In the genomic region with DNA sequence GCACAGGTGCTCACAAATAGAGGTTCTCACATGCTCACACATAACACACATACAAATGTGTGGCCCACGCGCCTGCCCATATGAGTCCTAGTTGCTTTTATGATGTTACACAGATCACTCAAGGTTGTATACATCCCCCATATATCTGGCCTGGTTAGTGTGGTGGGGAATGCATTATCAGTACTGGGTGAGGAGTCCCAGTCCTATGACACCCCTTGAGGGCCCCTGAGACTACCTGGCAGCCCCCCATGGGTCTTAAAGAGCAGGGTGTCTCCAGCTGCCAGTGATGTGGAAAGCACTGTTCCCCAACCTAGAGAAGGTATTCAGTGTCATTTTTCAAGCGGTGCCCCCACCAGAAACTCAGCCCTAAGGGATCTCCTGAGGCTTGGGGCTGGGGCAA, we compare ENCODE assay signal across 18 cellular contexts. TPM values are rescaled to one million over a fixed set of nuclear protein-coding genes. Genes with fewer than 3 reads are reported as not detected.
"Had no signal": no experiment of that assay in that cellular context is flagged by ENCODE, and none has a peak within 500 bp of the region (broad histone marks: within the 10 kb centered on the region; RNA-seq: fewer than 3 reads in every experiment).

No MANE protein-coding gene starts in this region.

- ATAC-seq: foreskin keratinocyte had no signal

- H3K27ac ChIP-seq: brain microvascular endothelial cell, foreskin keratinocyte, neural progenitor cell, thyroid gland, vagina had no signal

- H2AFZ ChIP-seq: neural progenitor cell had no signal

- H3K4me3 ChIP-seq: neural progenitor cell, thyroid gland, vagina had no signal

- H3K36me3 ChIP-seq: brain microvascular endothelial cell, neural progenitor cell, thyroid gland, vagina had no signal

- H3K9me3 Mint-ChIP-seq: activated naive CD8-positive, alpha-beta T cell treated with anti-CD3 and anti-CD28 coated beads, Interleukin-2, amount 10 ng/mL, durations not matched to agents 7 days and 5 days had no signal

- H3K36me3 Mint-ChIP-seq: neural progenitor cell had no signal

- DNase-seq: activated CD4-positive, alpha-beta T cell treated with anti-CD3 and anti-CD28 coated beads, Interleukin-2, amount 50 U/mL, for 1 hour; activated gamma-delta T cell; activated naive CD8-positive, alpha-beta T cell treated with anti-CD3 and anti-CD28 coated beads, Interleukin-2, amount 10 ng/mL, durations not matched to agents 7 days and 5 days; anterior cingulate cortex; brain microvascular endothelial cell; cortex of kidney; effector CD4-positive, alpha-beta T cell; kidney glomerular epithelial cell; mesenchymal stem cell; stimulated activated CD4-positive, alpha-beta T cell treated with anti-CD3 and anti-CD28 coated beads, Interleukin-1b, Interleukin-23, amount 100 ng/mL, for 48 hours; thyroid gland had no signal

- H3K4me3 Mint-ChIP-seq: activated naive CD8-positive, alpha-beta T cell treated with anti-CD3 and anti-CD28 coated beads, Interleukin-2, amount 10 ng/mL, durations not matched to agents 7 days and 5 days had no signal

- H3K4me1 ChIP-seq: foreskin keratinocyte had no signal

- H3K9ac ChIP-seq: neural progenitor cell had no signal

- H3K27ac Mint-ChIP-seq: activated naive CD8-positive, alpha-beta T cell treated with anti-CD3 and anti-CD28 coated beads, Interleukin-2, amount 10 ng/mL, durations not matched to agents 7 days and 5 days; neural progenitor cell had no signal

- H3K9me3 ChIP-seq: thyroid gland, vagina had no signal

- H3K4me2 ChIP-seq: neural progenitor cell had no signal

RNA-seq across cellular contexts. Expression of a gene that starts 2.8 kb away (rescaled TPM):
- total RNA-seq: activated naive CD8-positive, alpha-beta T cell treated with anti-CD3 and anti-CD28 coated beads, Interleukin-2, amount 10 ng/mL, durations not matched to agents 7 days and 5 days; foreskin keratinocyte; liver; myocyte; osteocyte; pulmonary artery endothelial cell; thyroid gland; vagina had no signal
- polyA plus RNA-seq: liver had no signal
